9 cellular contexts compared by ENCODE assay signal in genomic region chr5:40429258-40430111, GRCh38.
DNase-seq lines count a peak whose midpoint lies in the region; ATAC-seq, FAIRE-seq and TF ChIP-seq lines count a peak whose summit lies in the region.
"Had no signal": no experiment of that assay in that cellular context is flagged by ENCODE, and none has a peak within 500 bp of the region (broad histone marks: within the 10 kb centered on the region; RNA-seq: fewer than 3 reads in every experiment).

No MANE protein-coding gene starts in this region.

- no peaks in the 10 kb centered on the region for H3K4me1 ChIP-seq in BE2C
- H3K4me1 ChIP-seq in kidney (ENCODE audit: control insufficient read depth in 1 of 2, insufficient read depth in 1 of 2, low read depth in 1 of 2, low read length in 2 of 2): peaks cover 0 to 3% of the 10 kb centered on the region in 2 donors
- peaks cover 0 to 4% of the 10 kb centered on the region in 2 experiments; a peak in 1 of 4 replicates for H3K4me1 ChIP-seq in SK-N-SH (ENCODE audit: control insufficient read depth in 1 of 2, insufficient read depth in 2 of 2, low read depth in 1 of 2, low read length in 1 of 2)

- H3F3A ChIP-seq in SK-N-SH (replicated peaks; ENCODE audit: insufficient read depth): no peaks in the 10 kb centered on the region

- no peak overlapping the region for H2AFZ ChIP-seq in SK-N-SH (ENCODE audit: low read depth)

- H3K4me3 ChIP-seq in BE2C (ENCODE audit: low read depth, low read length) (no peak overlapping the region), kidney (ENCODE audit: low read length in 2 of 2) (no peak overlapping the region), SK-N-SH (ENCODE audit: low read depth in 2 of 2, low read length in 1 of 2) (no peak overlapping the region)

- H3K27me3 Mint-ChIP-seq in activated CD4-positive, alpha-beta memory T cell treated with anti-CD3 and anti-CD28 coated beads for 36 hours: no peaks in the 10 kb centered on the region

- no peaks in the 10 kb centered on the region for H3K79me2 ChIP-seq in SK-N-SH (ENCODE audit: insufficient read depth)

- FAIRE-seq in kidney (lab: Jason Lieb, UNC): no peak

- H4K20me1 ChIP-seq in SK-N-SH (ENCODE audit: insufficient read depth): no peaks in the 10 kb centered on the region

- no peaks in the 10 kb centered on the region for H3K36me3 ChIP-seq in BE2C
- no peaks in the 10 kb centered on the region for H3K36me3 ChIP-seq in kidney (ENCODE audit: control insufficient read depth in 1 of 2, insufficient read depth in 2 of 2, low read length in 2 of 2)
- no peaks in the 10 kb centered on the region for H3K36me3 ChIP-seq in SK-N-SH (replicated peaks in 1 of 2; ENCODE audit: control insufficient read depth in 1 of 2, insufficient read depth in 2 of 2, low read length in 1 of 2)

- peaks cover 4% of the 10 kb centered on the region for H3K9me3 Mint-ChIP-seq in activated CD4-positive, alpha-beta memory T cell treated with anti-CD3 and anti-CD28 coated beads for 36 hours

- CTCF ChIA-PET in activated CD4-positive, alpha-beta memory T cell treated with anti-CD3 and anti-CD28 coated beads for 36 hours (lab: Charles Lee): interaction anchor here (0.8 to 2.1 kb wide), 4 partner anchors 19 to 481 kb away, joined by 3 to 4 read pairs (median 4); no protein-coding TSS in a partner anchor
- CTCF ChIA-PET in SK-N-SH (lab: Yijun Ruan, JAX): interaction anchor here (1.8 to 2.0 kb wide), 2 partner anchors 12 to 481 kb away, joined by 3 to 5 read pairs; no protein-coding TSS in a partner anchor

- peak overlapping the region; percentile 75 for H3K27ac Mint-ChIP-seq in activated CD4-positive, alpha-beta memory T cell treated with anti-CD3 and anti-CD28 coated beads for 36 hours

- no peak overlapping the region for H3K4me2 ChIP-seq in SK-N-SH

- peaks cover 43% of the 10 kb centered on the region for H3K4me1 Mint-ChIP-seq in activated CD4-positive, alpha-beta memory T cell treated with anti-CD3 and anti-CD28 coated beads for 36 hours (ENCODE audit: low read depth)

- TF ChIP-seq RAD21 in SK-N-SH (IDR thresholded peaks at IDR 0.05; ENCODE audit: low read length): no peak

- H3K27ac ChIP-seq in kidney (ENCODE audit: low read depth in 2 of 2, low read length in 2 of 2) (no peak overlapping the region), SK-N-SH (ENCODE audit: low read depth in 2 of 2, low read length in 1 of 2) (no peak overlapping the region)

- H3K9me2 ChIP-seq in SK-N-SH: no peaks in the 10 kb centered on the region

- DNase-seq in BE2C (peak; percentile 29), kidney (peak; percentile 73), cortex of kidney (lab: John Stamatoyannopoulos, UW) (no peak), mesenteric fat pad (ENCODE audit: low spot score) (no peak), SK-N-SH (no peak)
- peak; percentile 56 for DNase-seq in activated CD4-positive, alpha-beta memory T cell treated with anti-CD3 and anti-CD28 coated beads for 36 hours
- DNase-seq: RPMI8226 had no signal

- intact Hi-C loops in activated CD4-positive, alpha-beta memory T cell treated with anti-CD3 and anti-CD28 coated beads for 36 hours (cut with micrococcal nuclease): loop anchor here (1.0 kb wide), 1 partner anchor 19 kb away; no protein-coding TSS in a partner anchor
- intact Hi-C loops in kidney (cut with DNase I): no loop called here

- no peak overlapping the region for H3K9ac ChIP-seq in kidney (ENCODE audit: low read length in 2 of 2)
- H3K9ac ChIP-seq in SK-N-SH: no peak overlapping the region

- 6% methylated on average over 2 of the region's 2 CpGs for WGBS in SK-N-SH (ENCODE audit: low lambda C conversion rate)

- no peak overlapping the region for H3K4me3 Mint-ChIP-seq in activated CD4-positive, alpha-beta memory T cell treated with anti-CD3 and anti-CD28 coated beads for 36 hours

- H3K9me3 ChIP-seq in BE2C (no peaks in the 10 kb centered on the region), kidney (ENCODE audit: control insufficient read depth in 1 of 2, low read length in 2 of 2) (no peaks in the 10 kb centered on the region), SK-N-SH (no peaks in the 10 kb centered on the region)

- TF ChIP-seq CTCF in BE2C (IDR thresholded peaks at IDR 0.05; ENCODE audit: low read depth, low read length): no peak
- no peak for TF ChIP-seq CTCF in kidney (IDR thresholded peaks at IDR 0.05; ENCODE audit: borderline replicate concordance, extremely low read depth, insufficient read depth)
- TF ChIP-seq CTCF in SK-N-SH (IDR thresholded peaks at IDR 0.05): no peak

- TF ChIP-seq EP300 in SK-N-SH (IDR thresholded peaks at IDR 0.05; ENCODE audit: borderline replicate concordance in 1 of 2, low read depth in 1 of 2, low read length in 1 of 2): no peak

- POLR2A ChIA-PET in activated CD4-positive, alpha-beta memory T cell treated with anti-CD3 and anti-CD28 coated beads for 36 hours (lab: Charles Lee): interaction anchor here (0.9 to 1.7 kb wide), 4 partner anchors 12 to 61 kb away, joined by 3 to 8 read pairs (median 4); no protein-coding TSS in a partner anchor
- POLR2A ChIA-PET in SK-N-SH (lab: Yijun Ruan, JAX): no interaction called here

- H3K27me3 ChIP-seq in BE2C: no peaks in the 10 kb centered on the region
- no peaks in the 10 kb centered on the region for H3K27me3 ChIP-seq in SK-N-SH (ENCODE audit: insufficient read depth)

- ATAC-seq in HG03442 (IDR thresholded peaks at IDR 0.05; ENCODE audit: unreplicated experiment): peak; percentile 48
- no peak for ATAC-seq in GM18870 (IDR thresholded peaks at IDR 0.05; ENCODE audit: unreplicated experiment)

- H3K36me3 Mint-ChIP-seq in activated CD4-positive, alpha-beta memory T cell treated with anti-CD3 and anti-CD28 coated beads for 36 hours: no peaks in the 10 kb centered on the region

TF ChIP-seq in SK-N-SH, 30 proteins besides CTCF, POLR2A, EP300 and RAD21:
- TF ChIP-seq NFIC (IDR thresholded peaks at IDR 0.05; ENCODE audit: borderline replicate concordance) (no peak), RCOR1 (IDR thresholded peaks at IDR 0.05; ENCODE audit: low read length) (no peak), MXI1 (IDR thresholded peaks at IDR 0.05; ENCODE audit: low read depth, low read length) (no peak), SIN3A (IDR thresholded peaks at IDR 0.05; ENCODE audit: borderline replicate concordance, low read depth, low read length) (no peak), MEF2A (IDR thresholded peaks at IDR 0.05; ENCODE audit: borderline replicate concordance, low read depth) (no peak), JUND (IDR thresholded peaks at IDR 0.05) (no peak), GATA2 (CRISPR knock-in tag; IDR thresholded peaks at IDR 0.05) (no peak), NRF1 (IDR thresholded peaks at IDR 0.05; ENCODE audit: low read depth, low read length) (no peak), USF2 (IDR thresholded peaks at IDR 0.05; ENCODE audit: borderline replicate concordance, low read depth, low read length) (no peak), FOXM1 (IDR thresholded peaks at IDR 0.05; ENCODE audit: low read depth) (no peak), RXRA (IDR thresholded peaks at IDR 0.05; ENCODE audit: borderline replicate concordance, low read depth) (no peak), ZBTB33 (IDR thresholded peaks at IDR 0.05; ENCODE audit: borderline replicate concordance, low read depth) (no peak), TEAD4 (IDR thresholded peaks at IDR 0.05; ENCODE audit: borderline replicate concordance, insufficient read depth) (no peak)

Comparison
In these comparisons a context has a peak if more than half of its experiments do, and no peak if none do; other contexts are left out.
1. DNase-seq: peak in BE2C (single experiment), activated CD4-positive, alpha-beta memory T cell treated with anti-CD3 and anti-CD28 coated beads for 36 hours (single experiment) and kidney (single experiment); none in cortex of kidney (single experiment), mesenteric fat pad (single experiment) and SK-N-SH (single experiment).